In the genomic region with DNA sequence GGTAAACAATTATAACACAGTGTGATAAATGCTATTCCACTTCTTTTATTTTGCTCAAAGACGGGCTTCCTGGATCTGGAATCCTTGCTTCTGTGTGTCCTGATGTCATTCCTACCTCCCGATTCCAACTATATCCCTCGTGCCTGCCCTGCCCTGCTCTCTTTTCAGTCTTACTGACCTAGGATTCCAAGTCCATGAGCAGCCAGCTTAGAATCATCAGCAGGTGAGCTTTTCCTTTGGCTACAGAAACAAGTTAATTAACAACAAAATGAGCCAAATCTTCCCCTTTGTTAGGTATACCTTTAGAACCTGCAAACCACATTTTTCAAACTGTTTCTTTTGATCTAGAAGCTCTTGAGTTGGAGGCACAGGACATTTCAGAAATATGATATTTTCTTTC, we compare ENCODE assay signal across 26 cellular contexts. TPM values are rescaled to one million over a fixed set of nuclear protein-coding genes. Genes with fewer than 3 reads are reported as not detected.
"Had no signal": no experiment of that assay in that cellular context is flagged by ENCODE, and none has a peak within 500 bp of the region (broad histone marks: within the 10 kb centered on the region; RNA-seq: fewer than 3 reads in every experiment).

No MANE protein-coding gene starts in this region.

- H3K4me3 Mint-ChIP-seq: activated B cell treated with CpG ODN at 0.5 μM for 24 hours; activated CD4-positive, alpha-beta T cell treated with anti-CD3 and anti-CD28 coated beads for 36 hours; activated T-cell treated with anti-CD3 and anti-CD28 coated beads, Interleukin-2, amount 50 U/mL, for 4 hours; stimulated activated effector memory CD8-positive, alpha-beta T cell treated with anti-CD3 and anti-CD28 coated beads, Interleukin-12 subunit alpha, Interleukin-12 subunit beta, amount 100 ng/mL, for 72 hours; stimulated activated naive CD8-positive, alpha-beta T cell treated with anti-CD3 and anti-CD28 coated beads, Interleukin-15, amount 100 ng/mL, for 72 hours had no signal

- H3K27me3 Mint-ChIP-seq: activated B cell treated with CpG ODN at 0.5 μM for 24 hours; activated CD4-positive, alpha-beta T cell treated with anti-CD3 and anti-CD28 coated beads for 36 hours; stimulated activated naive CD8-positive, alpha-beta T cell treated with anti-CD3 and anti-CD28 coated beads, Interleukin-15, amount 100 ng/mL, for 72 hours had no signal

- DNase-seq: activated B cell treated with CpG ODN at 0.5 μM for 24 hours; activated CD4-positive, alpha-beta T cell treated with anti-CD3 and anti-CD28 coated beads for 36 hours; activated CD4-positive, alpha-beta T cell treated with anti-CD3 and anti-CD28 coated beads, Interleukin-2, amount 50 U/mL, for 4 hours; activated CD8-positive, alpha-beta memory T cell treated with anti-CD3 and anti-CD28 coated beads for 24 hours; activated CD8-positive, alpha-beta memory T cell treated with anti-CD3 and anti-CD28 coated beads, Interleukin-2, amount 50 U/mL, for 4 hours; activated naive CD4-positive, alpha-beta T cell treated with Interleukin-2 at 50 U/mL for 16 hours; activated T-cell treated with anti-CD3 and anti-CD28 coated beads, Interleukin-2, amount 50 U/mL, for 4 hours; anterior cingulate cortex; body of pancreas; erythroblast; foreskin fibroblast; heart right ventricle; left cardiac atrium; nucleus accumbens; posterior cingulate gyrus; right lobe of liver; small intestine; stimulated activated CD4-positive, alpha-beta T cell treated with anti-CD3 and anti-CD28 coated beads, Interleukin-2, amount 100 ng/mL, for 24 hours; stimulated activated naive CD8-positive, alpha-beta T cell treated with anti-CD3 and anti-CD28 coated beads, Interleukin-15, amount 100 ng/mL, for 72 hours; T-helper 1 cell; T-helper 9 cell; tibial artery had no signal

- H3K27ac Mint-ChIP-seq: activated B cell treated with CpG ODN at 0.5 μM for 24 hours; activated CD4-positive, alpha-beta T cell treated with anti-CD3 and anti-CD28 coated beads for 36 hours; stimulated activated effector memory CD8-positive, alpha-beta T cell treated with anti-CD3 and anti-CD28 coated beads, Interleukin-12 subunit alpha, Interleukin-12 subunit beta, amount 100 ng/mL, for 72 hours; stimulated activated naive CD8-positive, alpha-beta T cell treated with anti-CD3 and anti-CD28 coated beads, Interleukin-15, amount 100 ng/mL, for 72 hours had no signal

- H3K9me3 Mint-ChIP-seq: activated B cell treated with CpG ODN at 0.5 μM for 24 hours; activated T-cell treated with anti-CD3 and anti-CD28 coated beads, Interleukin-2, amount 50 U/mL, for 4 hours; stimulated activated effector memory CD8-positive, alpha-beta T cell treated with anti-CD3 and anti-CD28 coated beads, Interleukin-12 subunit alpha, Interleukin-12 subunit beta, amount 100 ng/mL, for 72 hours; stimulated activated naive CD8-positive, alpha-beta T cell treated with anti-CD3 and anti-CD28 coated beads, Interleukin-15, amount 100 ng/mL, for 72 hours had no signal

- H3K9me3 ChIP-seq: body of pancreas, heart right ventricle, right lobe of liver, tibial artery had no signal

- H3K27me3 ChIP-seq: body of pancreas, heart right ventricle, right lobe of liver, tibial artery had no signal

- H3K4me1 ChIP-seq: body of pancreas, right lobe of liver, tibial artery had no signal

- ATAC-seq: activated CD4-positive, alpha-beta T cell treated with anti-CD3 and anti-CD28 coated beads for 36 hours; activated T-cell treated with anti-CD3 and anti-CD28 coated beads, Interleukin-2, amount 50 U/mL, for 4 hours; body of pancreas; heart right ventricle; left cardiac atrium; right lobe of liver; stimulated activated effector memory CD8-positive, alpha-beta T cell treated with anti-CD3 and anti-CD28 coated beads, Interleukin-12 subunit alpha, Interleukin-12 subunit beta, amount 100 ng/mL, for 72 hours; stimulated activated naive CD8-positive, alpha-beta T cell treated with anti-CD3 and anti-CD28 coated beads, Interleukin-15, amount 100 ng/mL, for 72 hours had no signal

- H3K4me3 ChIP-seq: body of pancreas, cardiac muscle cell, heart right ventricle, right lobe of liver, tibial artery had no signal

- H3K27ac ChIP-seq: body of pancreas, cardiac muscle cell, heart right ventricle, right lobe of liver, tibial artery had no signal

- H3K36me3 ChIP-seq: cardiac muscle cell had no signal

RNA-seq across cellular contexts. Expression of a gene that starts 27.5 kb away (rescaled TPM):
- polyA plus RNA-seq: neural cell had no signal

RNA-seq across cellular contexts. Expression of a gene that starts 27.5 kb away (rescaled TPM):
- polyA plus RNA-seq: neural cell had no signal

RNA-seq across cellular contexts. Expression of a gene that starts 40.8 kb away (rescaled TPM):
- total RNA-seq: cardiac muscle cell, chondrocyte had no signal
- polyA plus RNA-seq: neural cell had no signal
